In the genomic region with DNA sequence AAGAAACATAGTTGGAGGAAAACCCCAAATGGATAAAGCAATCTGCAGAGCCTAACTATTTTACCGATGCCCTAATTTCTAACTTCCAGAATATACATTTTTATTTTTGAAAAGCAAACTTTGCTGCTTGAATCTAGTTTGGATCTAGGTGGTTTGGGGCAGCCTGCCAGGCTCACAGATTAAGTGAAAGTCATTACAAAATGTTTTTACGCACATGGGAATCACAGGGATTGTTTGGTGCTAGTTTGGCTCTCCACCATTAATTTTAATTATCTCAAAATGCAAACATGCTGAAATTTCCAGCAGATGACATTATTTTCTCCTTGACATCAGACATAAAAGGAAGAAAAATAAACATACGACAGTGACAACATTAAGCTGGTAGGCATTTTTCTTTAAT, we compare ENCODE assay signal across 20 cellular contexts.
DNase-seq lines count a peak whose midpoint lies in the region; FAIRE-seq and TF ChIP-seq lines count a peak whose summit lies in the region.
"Had no signal": no experiment of that assay in that cellular context is flagged by ENCODE, and none has a peak within 500 bp of the region (broad histone marks: within the 10 kb centered on the region; RNA-seq: fewer than 3 reads in every experiment).

No MANE protein-coding gene starts in this region.

- H3K27me3 Mint-ChIP-seq in mesothelial cell of epicardium (ENCODE audit: low read depth) = no peaks in the 10 kb centered on the region

- H3K36me3 Mint-ChIP-seq in mesothelial cell of epicardium = peaks cover 5% of the 10 kb centered on the region

- FAIRE-seq in RCC 7860 (lab: Jason Lieb, UNC) = no peak
- FAIRE-seq: HepG2 had no signal

- H3K27ac Mint-ChIP-seq in mesothelial cell of epicardium = peak overlapping the region; percentile 87
- H3K27ac Mint-ChIP-seq: activated CD8-positive, alpha-beta T cell treated with anti-CD3 and anti-CD28 coated beads, Interleukin-2, amount 10 ng/mL, durations not matched to agents 7 days and 5 days had no signal

- no peak overlapping the region for H3K4me3 Mint-ChIP-seq in mesothelial cell of epicardium
- H3K4me3 Mint-ChIP-seq: activated CD8-positive, alpha-beta T cell treated with anti-CD3 and anti-CD28 coated beads, Interleukin-2, amount 10 ng/mL, durations not matched to agents 7 days and 5 days had no signal

- H3K4me3 ChIP-seq in HL-60 (replicated peaks; ENCODE audit: insufficient read depth, low read length) (no peak overlapping the region), cardiac fibroblast (replicated peaks in 1 of 2; ENCODE audit: low read depth in 2 of 2, low read length in 2 of 2) (no peak overlapping the region)
- H3K4me3 ChIP-seq: colonic mucosa, suprapubic skin had no signal

- TF ChIP-seq CTCF in HL-60 (IDR thresholded peaks at IDR 0.05; ENCODE audit: insufficient read depth, low read length) (no peak), cardiac fibroblast (IDR thresholded peaks at IDR 0.05; ENCODE audit: low read depth, low read length) (no peak), mesothelial cell of epicardium (IDR thresholded peaks at IDR 0.05; ENCODE audit: unreplicated experiment) (no peak)

- H3K9me3 Mint-ChIP-seq in mesothelial cell of epicardium = peaks cover 19% of the 10 kb centered on the region

- H3K4me1 Mint-ChIP-seq in mesothelial cell of epicardium = peaks cover 35% of the 10 kb centered on the region

- H3K27me3 ChIP-seq in HL-60 (ENCODE audit: insufficient read depth, poor library complexity, severe bottlenecking) = no peaks in the 10 kb centered on the region
- H3K27me3 ChIP-seq: colonic mucosa, suprapubic skin had no signal

- H3K27ac ChIP-seq in HL-60 (replicated peaks) = peak overlapping the region; percentile 67
- H3K27ac ChIP-seq: C4-2B, colonic mucosa, suprapubic skin, VCaP had no signal

- DNase-seq in AG20443 (ENCODE audit: low spot score) (peak; percentile 17), HL-60 (ENCODE audit: low read depth in 1 of 2, low spot score in 1 of 2) (no peak), cardiac fibroblast (ENCODE audit: low read depth in 2 of 2) (peak; percentile 41 to 63), mesothelial cell of epicardium (ENCODE audit: low spot score in 2 of 2, unreplicated experiment in 2 of 2) (no peak), RCC 7860 (ENCODE audit: low spot score) (no peak), NCI-H2196 (lab: John Stamatoyannopoulos, UW; ENCODE audit: unreplicated experiment) (no peak)
- DNase-seq in stimulated activated CD4-positive, alpha-beta T cell treated with anti-CD3 and anti-CD28 coated beads, Interleukin-4, amount 100 ng/mL, for 24 hours = no peak
- DNase-seq: activated CD8-positive, alpha-beta T cell treated with anti-CD3 and anti-CD28 coated beads, Interleukin-2, amount 10 ng/mL, durations not matched to agents 7 days and 5 days; anterior cingulate cortex; colonic mucosa; DMS53; head of caudate nucleus; MM.1S; NCI-H2029 treated with DMSO at 0.1 percent for 48 hours; NCI-H526 treated with DMSO at 0.1 percent for 48 hours; stimulated activated CD4-positive, alpha-beta T cell treated with anti-CD3 and anti-CD28 coated beads, Interleukin-1b, Interleukin-23, amount 100 ng/mL, for 48 hours had no signal

Comparison
In these comparisons a context has a peak if more than half of its experiments do, and no peak if none do; other contexts are left out.
1. DNase-seq: peak in AG20443 (single experiment) and cardiac fibroblast (2 of 2); none in HL-60 (0 of 2), mesothelial cell of epicardium (0 of 2), RCC 7860 (single experiment), NCI-H2196 (single experiment) and stimulated activated CD4-positive, alpha-beta T cell treated with anti-CD3 and anti-CD28 coated beads, Interleukin-4, amount 100 ng/mL, for 24 hours (single experiment).